In the genomic region with DNA sequence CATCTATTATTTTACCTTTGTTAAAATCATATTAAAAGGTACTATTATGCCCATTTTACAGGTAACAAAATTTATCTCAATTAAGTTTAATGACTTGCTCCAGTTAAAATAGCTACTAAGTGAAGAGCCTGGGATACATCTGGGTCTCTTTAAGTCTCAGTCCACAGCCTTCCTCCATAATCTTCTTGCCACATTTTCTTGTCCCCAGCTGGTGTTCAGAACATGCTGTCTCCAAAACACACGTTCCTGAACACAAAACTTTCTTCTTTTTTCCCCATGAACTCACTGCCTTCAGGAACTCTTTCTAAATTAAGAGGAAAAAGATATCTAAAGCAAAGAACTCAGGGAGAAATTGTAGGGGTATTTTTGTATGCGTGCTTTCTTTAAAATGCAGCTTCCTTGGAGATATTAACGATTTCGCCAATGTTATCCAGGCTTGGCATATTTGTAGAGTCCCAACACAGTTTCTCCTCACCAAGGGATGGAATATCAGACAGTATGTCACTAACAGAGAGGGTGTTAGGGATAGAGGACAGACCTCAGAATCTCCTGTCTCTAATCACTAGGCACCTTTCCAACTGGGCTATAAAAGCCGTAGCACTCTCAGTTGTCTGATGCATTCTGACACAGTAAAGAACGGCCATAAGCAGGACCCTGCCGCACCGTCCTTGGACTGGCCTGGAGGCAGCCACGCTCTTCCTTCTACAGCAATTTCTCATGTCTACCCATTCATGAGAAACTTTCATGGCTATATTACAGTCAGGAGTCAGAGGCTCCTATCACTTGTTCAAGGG, we compare ENCODE assay signal across 19 cellular contexts.
DNase-seq lines count a peak whose midpoint lies in the region; ATAC-seq and TF ChIP-seq lines count a peak whose summit lies in the region.
"Had no signal": no experiment of that assay in that cellular context is flagged by ENCODE, and none has a peak within 500 bp of the region (broad histone marks: within the 10 kb centered on the region; RNA-seq: fewer than 3 reads in every experiment).

No MANE protein-coding gene starts in this region.

- no peak overlapping the region for H2AK5ac ChIP-seq in IMR-90 (ENCODE audit: low read depth, low read length)

- H4K91ac ChIP-seq in IMR-90 (ENCODE audit: insufficient read depth, low read depth, low read length) = no peak overlapping the region

- H4K8ac ChIP-seq in IMR-90 (ENCODE audit: low read depth in 2 of 2, low read length in 2 of 2) = no peak overlapping the region

- no peaks in the 10 kb centered on the region for H3K9me1 ChIP-seq in IMR-90 (ENCODE audit: insufficient read depth, low read length)

- no peak overlapping the region for H3K56ac ChIP-seq in IMR-90 (ENCODE audit: extremely low read depth, insufficient read depth, low read length)

- dilution Hi-C loops in IMR-90 (cut with HindIII; ENCODE audit: low sequenced_read_pairs, unreplicated experiment) = no loop called here

- DNase-seq in IMR-90 (no peak), cardiac muscle cell (ENCODE audit: low read depth in 1 of 2, low spot score in 1 of 2) (peak in 1 of 2 donors; percentile 85), hepatocyte (ENCODE audit: low spot score) (no peak), suprapubic skin (ENCODE audit: low spot score in 2 of 2) (no peak), H4 (ENCODE audit: low spot score) (no peak), amygdala (lab: John Stamatoyannopoulos, UW) (no peak)
- DNase-seq in activated naive CD4-positive, alpha-beta T cell treated with Interleukin-2 at 50 U/mL for 16 hours = no peak
- DNase-seq: BE2C; CD4-positive, CD25-positive, alpha-beta regulatory T cell; COR-L47; NCI-H146; NCI-H2029 treated with DMSO at 0.1 percent for 48 hours; NCI-H2171; NCI-H526; PC-9; SJCRH30 had no signal

- H3K4me2 ChIP-seq in IMR-90 (ENCODE audit: low read depth, low read length) (no peak overlapping the region), hepatocyte (peak overlapping the region; percentile 47)
- H3K4me2 ChIP-seq: PC-9 had no signal

- H2BK15ac ChIP-seq in IMR-90 (ENCODE audit: low read depth, low read length) = no peak overlapping the region

- H2BK5ac ChIP-seq in IMR-90 (ENCODE audit: low read depth, low read length, poor library complexity, severe bottlenecking) = no peak overlapping the region

- H3K27ac ChIP-seq in IMR-90 (ENCODE audit: insufficient read depth, low read length) (no peak overlapping the region), cardiac muscle cell (peak overlapping the region; percentile 85), hepatocyte (peak overlapping the region; percentile 44), suprapubic skin (peak overlapping the region; percentile 75)
- H3K27ac ChIP-seq: HL-60, PC-9, RWPE1, SJCRH30 had no signal

- H4K20me1 ChIP-seq in IMR-90 (ENCODE audit: insufficient read depth, low read length) = no peaks in the 10 kb centered on the region
- H4K20me1 ChIP-seq in hepatocyte (ENCODE audit: insufficient read depth, poor library complexity, severe bottlenecking) = no peaks in the 10 kb centered on the region

- H3K27me3 ChIP-seq in IMR-90 (ENCODE audit: control insufficient read depth, insufficient read depth, low read length) = no peaks in the 10 kb centered on the region
- H3K27me3 ChIP-seq in cardiac muscle cell = no peaks in the 10 kb centered on the region
- H3K27me3 ChIP-seq in hepatocyte = no peaks in the 10 kb centered on the region
- H3K27me3 ChIP-seq in suprapubic skin = no peaks in the 10 kb centered on the region
- H3K27me3 ChIP-seq: BE2C, SJCRH30 had no signal

- H3K18ac ChIP-seq in IMR-90 (ENCODE audit: low read depth, low read length) = peak overlapping the region; percentile 1; the same call in 1 of the 2 replicates

- BruUV-seq in IMR-90 (replicated peaks; lab: Mats Ljungman, UMichigan) = no TSS peak

- H3K4ac ChIP-seq in IMR-90 (ENCODE audit: low read depth, low read length) = no peak overlapping the region; the same call in 1 of the 2 replicates

- ATAC-seq in IMR-90 (ENCODE audit: low read depth) (no peak), HG03521 (IDR thresholded peaks at IDR 0.05; ENCODE audit: unreplicated experiment) (no peak)

- POLR2A ChIA-PET in IMR-90 (lab: Charles Lee; ENCODE audit: unreplicated experiment) = no interaction called here

- H3K4me1 ChIP-seq in IMR-90 (ENCODE audit: control insufficient read depth, insufficient read depth, low read length) (peaks cover 3% of the 10 kb centered on the region), cardiac muscle cell (ENCODE audit: low read depth) (peaks cover 24% of the 10 kb centered on the region), hepatocyte (ENCODE audit: insufficient read depth) (no peaks in the 10 kb centered on the region), suprapubic skin (peaks cover 11% of the 10 kb centered on the region)
- H3K4me1 ChIP-seq: BE2C, SJCRH30 had no signal

- TF ChIP-seq CTCF in IMR-90 (conservative IDR thresholded peaks at IDR 0.05; ENCODE audit: low read depth, low read length) (no peak), cardiac muscle cell (IDR thresholded peaks at IDR 0.05; ENCODE audit: low read depth, low read length) (no peak), hepatocyte (IDR thresholded peaks at IDR 0.05; ENCODE audit: poor library complexity) (no peak), suprapubic skin (IDR thresholded peaks at IDR 0.05) (no peak)

- CTCF ChIA-PET in IMR-90 (lab: Yijun Ruan, JAX) = no interaction called here

- no peak overlapping the region for H3K23ac ChIP-seq in IMR-90 (ENCODE audit: low read depth, low read length)

- H3K9me2 ChIP-seq in hepatocyte (replicated peaks; ENCODE audit: insufficient read depth) = no peaks in the 10 kb centered on the region

- H3K9me3 ChIP-seq in IMR-90 (ENCODE audit: control insufficient read depth, insufficient read depth, low read length) (no peaks in the 10 kb centered on the region), cardiac muscle cell (ENCODE audit: low read depth) (no peaks in the 10 kb centered on the region), hepatocyte (ENCODE audit: low read depth) (no peaks in the 10 kb centered on the region), suprapubic skin (no peaks in the 10 kb centered on the region)
- H3K9me3 ChIP-seq: BE2C, SJCRH30 had no signal

- no peak for TF ChIP-seq EP300 in suprapubic skin (IDR thresholded peaks at IDR 0.05)

- no peak overlapping the region for H4K5ac ChIP-seq in IMR-90 (ENCODE audit: low read depth, low read length)

- H2BK20ac ChIP-seq in IMR-90 (ENCODE audit: low read depth, low read length) = no peak overlapping the region

- H3K9ac ChIP-seq in IMR-90 (ENCODE audit: low read depth, low read length) = no peak overlapping the region

- H3K4me3 ChIP-seq in IMR-90 (ENCODE audit: insufficient read depth, low read depth, low read length) (no peak overlapping the region), cardiac muscle cell (no peak overlapping the region), hepatocyte (no peak overlapping the region), suprapubic skin (no peak overlapping the region)
- H3K4me3 ChIP-seq: PC-9, SJCRH30 had no signal

- in situ Hi-C loops in IMR-90 (cut with MboI; ENCODE audit: low sequenced_read_pairs) = no loop called here

- H3K79me1 ChIP-seq in IMR-90 (ENCODE audit: low read depth in 1 of 2, low read length in 2 of 2) = peaks cover 0 to 4% of the 10 kb centered on the region in 2 experiments; a peak in 1 of 4 replicates

- H2AK9ac ChIP-seq in IMR-90 (replicated peaks; ENCODE audit: low read depth, low read length, poor library complexity) = no peak overlapping the region

- H3K79me2 ChIP-seq in hepatocyte = peaks cover 2% of the 10 kb centered on the region

- no peaks in the 10 kb centered on the region; the same call in 1 of the 2 replicates for H3K36me3 ChIP-seq in IMR-90 (ENCODE audit: control insufficient read depth, insufficient read depth, low read length)
- H3K36me3 ChIP-seq in cardiac muscle cell = no peaks in the 10 kb centered on the region
- no peaks in the 10 kb centered on the region for H3K36me3 ChIP-seq in hepatocyte (replicated peaks; ENCODE audit: insufficient read depth, low read depth)
- no peaks in the 10 kb centered on the region for H3K36me3 ChIP-seq in suprapubic skin
- H3K36me3 ChIP-seq: BE2C, SJCRH30 had no signal

- H2AFZ ChIP-seq in IMR-90 (replicated peaks; ENCODE audit: low read length, poor library complexity) = no peak overlapping the region
- H2AFZ ChIP-seq in hepatocyte = peak overlapping the region; percentile 3
- H2AFZ ChIP-seq: PC-9 had no signal

- no peak overlapping the region; the same call in 1 of the 2 replicates for H3K14ac ChIP-seq in IMR-90 (replicated peaks; ENCODE audit: low read depth, low read length)

- H2BK120ac ChIP-seq in IMR-90 (ENCODE audit: low read depth, low read length) = no peak overlapping the region

- TF ChIP-seq POLR2A in IMR-90 (IDR thresholded peaks at IDR 0.05; ENCODE audit: low read depth, low read length) (no peak), suprapubic skin (IDR thresholded peaks at IDR 0.05) (no peak)

- no peak for TF ChIP-seq RAD21 in IMR-90 (IDR thresholded peaks at IDR 0.05; ENCODE audit: low read length)

- intact Hi-C loops in IMR-90 (cut with micrococcal nuclease) = no loop called here

- WGBS in IMR-90 (ENCODE audit: extremely low coverage in 2 of 2, insufficient read length in 1 of 2), 2 experiments = 60% methylated on average over 2 of the region's 9 CpGs; no CpG with 5 or more reads in 1 of the 2 experiments
- WGBS in hepatocyte (ENCODE audit: low lambda C conversion rate, missing lambda C conversion rate) = 57% methylated on average over 9 of the region's 9 CpGs
- 72% methylated on average over 9 of the region's 9 CpGs for WGBS in suprapubic skin

TF ChIP-seq in IMR-90, 13 proteins besides CTCF, POLR2A, EP300 and RAD21:
- TF ChIP-seq BHLHE40 (IDR thresholded peaks at IDR 0.05; ENCODE audit: low read depth, low read length) (no peak), FOS (IDR thresholded peaks at IDR 0.05; ENCODE audit: low read depth, low read length) (no peak), SMC3 (IDR thresholded peaks at IDR 0.05; ENCODE audit: low read depth, low read length) (no peak), RFX5 (IDR thresholded peaks at IDR 0.05; ENCODE audit: low read depth, low read length) (no peak), MAZ (IDR thresholded peaks at IDR 0.05; ENCODE audit: borderline replicate concordance, low read depth, low read length) (no peak), CEBPB (IDR thresholded peaks at IDR 0.05; ENCODE audit: low read depth, low read length) (no peak)
- TF ChIP-seq, protein P1, sequence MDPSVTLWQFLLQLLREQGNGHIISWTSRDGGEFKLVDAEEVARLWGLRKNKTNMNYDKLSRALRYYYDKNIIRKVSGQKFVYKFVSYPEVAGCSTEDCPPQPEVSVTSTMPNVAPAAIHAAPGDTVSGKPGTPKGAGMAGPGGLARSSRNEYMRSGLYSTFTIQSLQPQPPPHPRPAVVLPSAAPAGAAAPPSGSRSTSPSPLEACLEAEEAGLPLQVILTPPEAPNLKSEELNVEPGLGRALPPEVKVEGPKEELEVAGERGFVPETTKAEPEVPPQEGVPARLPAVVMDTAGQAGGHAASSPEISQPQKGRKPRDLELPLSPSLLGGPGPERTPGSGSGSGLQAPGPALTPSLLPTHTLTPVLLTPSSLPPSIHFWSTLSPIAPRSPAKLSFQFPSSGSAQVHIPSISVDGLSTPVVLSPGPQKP (IDR thresholded peaks at IDR 0.05; ENCODE audit: borderline replicate concordance, low read depth, low read length) = no peak
